Comparison of ENCODE assay signal across 28 cellular contexts in the genomic region with DNA sequence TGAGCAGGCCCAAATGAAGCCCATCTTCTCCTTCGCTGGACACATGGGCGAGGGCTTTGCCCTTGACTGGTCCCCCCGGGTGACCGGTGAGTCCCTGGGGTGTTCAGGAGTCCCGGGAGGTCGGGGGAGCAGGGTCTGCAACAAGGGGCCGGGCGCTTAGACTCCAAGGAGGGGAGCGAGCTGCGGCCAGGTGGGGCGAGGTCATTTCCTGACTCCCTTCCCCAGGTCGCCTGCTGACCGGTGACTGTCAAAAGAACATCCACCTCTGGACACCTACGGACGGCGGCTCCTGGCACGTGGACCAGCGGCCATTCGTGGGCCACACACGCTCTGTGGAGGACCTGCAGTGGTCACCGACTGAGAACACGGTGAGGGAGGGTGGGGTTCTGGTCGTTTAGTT. TPM values are rescaled to one million over a fixed set of nuclear protein-coding genes. Genes with fewer than 3 reads are reported as not detected.
"Had no signal": no experiment of that assay in that cellular context is flagged by ENCODE, and none has a peak within 500 bp of the region (broad histone marks: within the 10 kb centered on the region; RNA-seq: fewer than 3 reads in every experiment).

No MANE protein-coding gene starts in this region.

- H3K4me1 ChIP-seq: parathyroid adenoma had no signal

- H3K9ac ChIP-seq: parathyroid adenoma had no signal

- DNase-seq: dermis blood vessel endothelial cell; effector memory CD4-positive, alpha-beta T cell; erythroblast; esophagus squamous epithelium; foreskin melanocyte; glutamatergic neuron; heart right ventricle; hippocampal formation; left cardiac atrium; left lung; mesendoderm; midbrain; naive thymus-derived CD4-positive, alpha-beta T cell; stimulated activated CD4-positive, alpha-beta T cell treated with anti-CD3 and anti-CD28 coated beads, Interleukin-12 subunit alpha, Interleukin-12 subunit beta, amount 100 ng/mL, for 4 hours; stimulated activated CD4-positive, alpha-beta T cell treated with anti-CD3 and anti-CD28 coated beads, Interleukin-1b, Interleukin-23, amount 100 ng/mL, for 48 hours; stimulated activated CD4-positive, alpha-beta T cell treated with anti-CD3 and anti-CD28 coated beads, Interleukin-4, amount 100 ng/mL, for 1 hour; stimulated activated naive CD4-positive, alpha-beta T cell treated with Interleukin-2 at 50 U/mL for 16 hours; stomach; thyroid gland; trophoblast cell had no signal

- H3K4me2 ChIP-seq: smooth muscle cell had no signal

- H3K9me3 Mint-ChIP-seq: naive thymus-derived CD4-positive, alpha-beta T cell; stimulated activated effector memory CD8-positive, alpha-beta T cell treated with anti-CD3 and anti-CD28 coated beads, Interleukin-12 subunit alpha, Interleukin-12 subunit beta, amount 100 ng/mL, for 72 hours had no signal

- H3K9me3 ChIP-seq: esophagus squamous epithelium, heart right ventricle, left lung, neutrophil, stomach, thyroid gland, vagina had no signal

- H2AFZ ChIP-seq: parathyroid adenoma had no signal

- ATAC-seq: heart right ventricle; left cardiac atrium; left lung; naive thymus-derived CD4-positive, alpha-beta T cell; sciatic nerve; stimulated activated effector memory CD8-positive, alpha-beta T cell treated with anti-CD3 and anti-CD28 coated beads, Interleukin-12 subunit alpha, Interleukin-12 subunit beta, amount 100 ng/mL, for 72 hours had no signal

- H3K27ac Mint-ChIP-seq: naive thymus-derived CD4-positive, alpha-beta T cell; progenitor cell of endocrine pancreas; stimulated activated effector memory CD8-positive, alpha-beta T cell treated with anti-CD3 and anti-CD28 coated beads, Interleukin-12 subunit alpha, Interleukin-12 subunit beta, amount 100 ng/mL, for 72 hours had no signal

- H3K4me3 ChIP-seq: coronary artery, esophagus squamous epithelium, heart right ventricle, left lung, smooth muscle cell, stomach, thyroid gland, vagina had no signal

- H3K4me3 Mint-ChIP-seq: stimulated activated effector memory CD8-positive, alpha-beta T cell treated with anti-CD3 and anti-CD28 coated beads, Interleukin-12 subunit alpha, Interleukin-12 subunit beta, amount 100 ng/mL, for 72 hours had no signal

- H3K27ac ChIP-seq: coronary artery, esophagus squamous epithelium, heart right ventricle, left lung, neutrophil, parathyroid adenoma, stomach, thyroid gland, vagina had no signal

- H3K27me3 Mint-ChIP-seq: progenitor cell of endocrine pancreas had no signal

- H3K27me3 ChIP-seq: esophagus squamous epithelium, heart right ventricle, left lung, stomach, thyroid gland, vagina had no signal

RNA-seq across cellular contexts. Expression of a gene that starts 57.0 kb away (rescaled TPM):
- total RNA-seq: vagina had no signal
- polyA plus RNA-seq: naive thymus-derived CD4-positive, alpha-beta T cell had no signal
